Comparison of ENCODE assay signal across 2 cellular contexts in the genomic region with DNA sequence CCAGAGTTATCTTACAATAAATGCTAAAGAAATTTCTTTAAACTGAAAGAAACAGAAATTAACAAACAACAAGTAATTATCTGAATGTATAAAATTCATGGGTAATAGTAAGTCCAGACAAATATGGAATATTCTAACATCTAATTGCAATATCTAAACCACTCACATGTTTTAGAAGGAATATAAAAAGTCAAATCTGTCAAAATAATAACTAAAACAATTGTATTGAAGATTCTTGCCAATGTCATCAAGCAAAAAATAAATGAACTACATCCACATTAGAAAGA.
"Had no signal": no experiment of that assay in that cellular context is flagged by ENCODE, and none has a peak within 500 bp of the region (broad histone marks: within the 10 kb centered on the region; RNA-seq: fewer than 3 reads in every experiment).

No MANE protein-coding gene starts in this region.

- H3K4me3 ChIP-seq: GM12878 had no signal

- DNase-seq: GF-D8 had no signal
